28 cellular contexts compared by ENCODE assay signal in genomic region chr2:129821445-129821844, GRCh38.
"Had no signal": no experiment of that assay in that cellular context is flagged by ENCODE, and none has a peak within 500 bp of the region (broad histone marks: within the 10 kb centered on the region; RNA-seq: fewer than 3 reads in every experiment).

No MANE protein-coding gene starts in this region.

- H3K4me3 Mint-ChIP-seq: activated CD4-positive, alpha-beta memory T cell treated with anti-CD3 and anti-CD28 coated beads for 36 hours; activated naive CD4-positive, alpha-beta T cell treated with anti-CD3 and anti-CD28 coated beads, Interleukin-2, amount 50 U/mL, for 24 hours; activated naive CD8-positive, alpha-beta T cell treated with anti-CD3 and anti-CD28 coated beads, Interleukin-2, amount 10 ng/mL, durations not matched to agents 7 days and 5 days; activated T-cell treated with anti-CD3 and anti-CD28 coated beads, Interleukin-2, amount 50 U/mL, for 72 hours had no signal

- H3K27me3 Mint-ChIP-seq: activated CD4-positive, alpha-beta memory T cell treated with anti-CD3 and anti-CD28 coated beads for 36 hours; activated naive CD4-positive, alpha-beta T cell treated with anti-CD3 and anti-CD28 coated beads, Interleukin-2, amount 50 U/mL, for 24 hours; activated naive CD8-positive, alpha-beta T cell treated with anti-CD3 and anti-CD28 coated beads, Interleukin-2, amount 10 ng/mL, durations not matched to agents 7 days and 5 days had no signal

- DNase-seq: activated CD4-positive, alpha-beta memory T cell treated with anti-CD3 and anti-CD28 coated beads for 36 hours; activated CD4-positive, alpha-beta T cell treated with anti-CD3 and anti-CD28 coated beads for 4 hours; activated CD4-positive, alpha-beta T cell treated with anti-CD3 and anti-CD28 coated beads, Interleukin-2, amount 50 U/mL, for 1 hour; activated CD8-positive, alpha-beta memory T cell treated with anti-CD3 and anti-CD28 coated beads, Interleukin-2, amount 50 U/mL, for 48 hours; activated gamma-delta T cell; activated naive CD4-positive, alpha-beta T cell treated with Interleukin-2 at 50 U/mL for 16 hours; activated naive CD8-positive, alpha-beta T cell treated with anti-CD3 and anti-CD28 coated beads, Interleukin-2, amount 10 ng/mL, durations not matched to agents 7 days and 5 days; activated T-cell treated with anti-CD3 and anti-CD28 coated beads, Interleukin-2, amount 50 U/mL, for 72 hours; amygdala; NCI-H1092 treated with DMSO at 0.1 percent for 48 hours; NCI-H1417; NCI-H146; NCI-H187; NCI-H2029 treated with DMSO at 0.1 percent for 48 hours; NCI-H2107; NCI-H2171; NCI-H510A; NCI-H526; NCI-H748 treated with DMSO at 0.1 percent for 48 hours; NK-92 treated with Interleukin-12 subunit alpha and Interleukin-12 subunit beta, amount 100 ng/mL, for 24 hours; OCI-M1; SW 1271; T1000 had no signal

- H3K4me3 ChIP-seq: ascending aorta, breast epithelium had no signal

- H3K36me3 ChIP-seq: ascending aorta, breast epithelium had no signal

- H3K27me3 ChIP-seq: ascending aorta, breast epithelium had no signal

- H3K36me3 Mint-ChIP-seq: activated CD4-positive, alpha-beta memory T cell treated with anti-CD3 and anti-CD28 coated beads for 36 hours; activated naive CD4-positive, alpha-beta T cell treated with anti-CD3 and anti-CD28 coated beads, Interleukin-2, amount 50 U/mL, for 24 hours; activated naive CD8-positive, alpha-beta T cell treated with anti-CD3 and anti-CD28 coated beads, Interleukin-2, amount 10 ng/mL, durations not matched to agents 7 days and 5 days had no signal

- H3K27ac ChIP-seq: ascending aorta, breast epithelium had no signal

- H3K4me1 ChIP-seq: ascending aorta, breast epithelium had no signal

- H3K9me3 ChIP-seq: ascending aorta, breast epithelium had no signal

- H3K4me1 Mint-ChIP-seq: activated naive CD4-positive, alpha-beta T cell treated with anti-CD3 and anti-CD28 coated beads, Interleukin-2, amount 50 U/mL, for 24 hours; activated naive CD8-positive, alpha-beta T cell treated with anti-CD3 and anti-CD28 coated beads, Interleukin-2, amount 10 ng/mL, durations not matched to agents 7 days and 5 days had no signal

- H3K9me3 Mint-ChIP-seq: activated CD4-positive, alpha-beta memory T cell treated with anti-CD3 and anti-CD28 coated beads for 36 hours; activated naive CD4-positive, alpha-beta T cell treated with anti-CD3 and anti-CD28 coated beads, Interleukin-2, amount 50 U/mL, for 24 hours; activated T-cell treated with anti-CD3 and anti-CD28 coated beads, Interleukin-2, amount 50 U/mL, for 72 hours; activated T-helper 2 cell treated with anti-CD3 and anti-CD28 coated beads, Interferon-gamma antibody, Interleukin-2, Interleukin-4, amounts not matched to agents 10 μg/mL and 5 μg/mL and 100 μg/mL, durations not matched to agents 14 hours and 24 hours and 36 hours had no signal

- ATAC-seq: activated CD4-positive, CD25-positive, alpha-beta regulatory T cell treated with anti-CD3 and anti-CD28 coated beads, Interleukin-2, amount 50 U/mL, for 24 hours; activated T-cell treated with anti-CD3 and anti-CD28 coated beads, Interleukin-2, amount 50 U/mL, for 72 hours had no signal

- H3K27ac Mint-ChIP-seq: activated CD4-positive, alpha-beta memory T cell treated with anti-CD3 and anti-CD28 coated beads for 36 hours; activated naive CD4-positive, alpha-beta T cell treated with anti-CD3 and anti-CD28 coated beads, Interleukin-2, amount 50 U/mL, for 24 hours; activated naive CD8-positive, alpha-beta T cell treated with anti-CD3 and anti-CD28 coated beads, Interleukin-2, amount 10 ng/mL, durations not matched to agents 7 days and 5 days; activated T-cell treated with anti-CD3 and anti-CD28 coated beads, Interleukin-2, amount 50 U/mL, for 72 hours; activated T-helper 2 cell treated with anti-CD3 and anti-CD28 coated beads, Interferon-gamma antibody, Interleukin-2, Interleukin-4, amounts not matched to agents 10 μg/mL and 5 μg/mL and 100 μg/mL, durations not matched to agents 14 hours and 24 hours and 36 hours had no signal
